Comparison of ENCODE assay signal across 1 cellular context in the genomic region with DNA sequence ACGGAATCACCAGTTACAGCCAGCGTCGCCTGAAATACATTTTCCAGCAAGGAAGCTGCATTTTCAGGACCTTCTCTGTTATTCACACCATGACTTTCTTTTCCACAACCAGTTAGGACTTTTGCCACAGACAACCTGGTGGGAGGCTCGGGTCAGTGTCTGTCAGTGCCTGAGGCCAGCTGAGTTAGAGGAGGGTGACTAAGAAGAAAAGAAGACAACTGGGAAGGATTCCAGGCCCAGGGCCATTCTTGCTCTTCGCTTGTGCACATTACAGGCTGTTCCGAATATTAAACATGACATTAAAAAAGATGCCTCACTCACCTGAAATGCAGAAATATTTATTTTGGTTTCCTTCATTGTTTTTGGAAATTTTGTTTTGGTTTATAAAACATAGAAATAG.
TF ChIP-seq lines count a peak whose summit lies in the region.

No MANE protein-coding gene starts in this region.

TF ChIP-seq in IMR-90, 13 proteins besides CTCF, POLR2A, EP300 and RAD21:
- TF ChIP-seq, protein P1, sequence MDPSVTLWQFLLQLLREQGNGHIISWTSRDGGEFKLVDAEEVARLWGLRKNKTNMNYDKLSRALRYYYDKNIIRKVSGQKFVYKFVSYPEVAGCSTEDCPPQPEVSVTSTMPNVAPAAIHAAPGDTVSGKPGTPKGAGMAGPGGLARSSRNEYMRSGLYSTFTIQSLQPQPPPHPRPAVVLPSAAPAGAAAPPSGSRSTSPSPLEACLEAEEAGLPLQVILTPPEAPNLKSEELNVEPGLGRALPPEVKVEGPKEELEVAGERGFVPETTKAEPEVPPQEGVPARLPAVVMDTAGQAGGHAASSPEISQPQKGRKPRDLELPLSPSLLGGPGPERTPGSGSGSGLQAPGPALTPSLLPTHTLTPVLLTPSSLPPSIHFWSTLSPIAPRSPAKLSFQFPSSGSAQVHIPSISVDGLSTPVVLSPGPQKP (IDR thresholded peaks at IDR 0.05; ENCODE audit: borderline replicate concordance, low read depth, low read length) = no peak
